In genomic region chr5:81579525-81579924, GRCh38 we compare ENCODE assay signal across 9 cellular contexts.
DNase-seq lines count a peak whose midpoint lies in the region; ATAC-seq lines count a peak whose summit lies in the region.
"Had no signal": no experiment of that assay in that cellular context is flagged by ENCODE, and none has a peak within 500 bp of the region (broad histone marks: within the 10 kb centered on the region; RNA-seq: fewer than 3 reads in every experiment).

No MANE protein-coding gene starts in this region.

- no peaks in the 10 kb centered on the region for H3K27me3 ChIP-seq in SJCRH30
- H3K27me3 ChIP-seq in naive thymus-derived CD4-positive, alpha-beta T cell (ENCODE audit: control insufficient read depth in 2 of 2, insufficient read depth in 2 of 2, low read length in 2 of 2): no peaks in the 10 kb centered on the region

- no peaks in the 10 kb centered on the region for H3K27me3 Mint-ChIP-seq in naive thymus-derived CD4-positive, alpha-beta T cell
- no peaks in the 10 kb centered on the region for H3K27me3 Mint-ChIP-seq in effector memory CD8-positive, alpha-beta T cell

- H3K36me3 Mint-ChIP-seq in naive thymus-derived CD4-positive, alpha-beta T cell: peaks cover 1 to 42% (median 30%) of the 10 kb centered on the region in 5 donors
- H3K36me3 Mint-ChIP-seq in effector memory CD8-positive, alpha-beta T cell (ENCODE audit: insufficient read depth): no peaks in the 10 kb centered on the region

- ATAC-seq in naive thymus-derived CD4-positive, alpha-beta T cell: peak; percentile 71
- no peak for ATAC-seq in effector memory CD8-positive, alpha-beta T cell (replicated peaks)

- peaks cover 10 to 68% (median 21%) of the 10 kb centered on the region in 7 donors for H3K4me1 Mint-ChIP-seq in naive thymus-derived CD4-positive, alpha-beta T cell
- H3K4me1 Mint-ChIP-seq in effector memory CD8-positive, alpha-beta T cell (ENCODE audit: low read depth in 2 of 2): peaks cover 0 to 5% of the 10 kb centered on the region in 2 donors

- peak; percentile 8 for DNase-seq in NCI-H510A treated with DMSO at 0.1 percent for 48 hours (lab: John Stamatoyannopoulos, UW)
- no peak for DNase-seq in NCI-H510A (lab: John Stamatoyannopoulos, UW)
- DNase-seq in KBM-7: peak; percentile 67
- DNase-seq in SJCRH30: peak; percentile 19 to 72
- no peak for DNase-seq in naive thymus-derived CD4-positive, alpha-beta T cell
- no peak for DNase-seq in pons (ENCODE audit: low spot score)
- no peak for DNase-seq in effector memory CD8-positive, alpha-beta T cell
- no peak for DNase-seq in DMS79 treated with DMSO at 0.1 percent for 48 hours (lab: John Stamatoyannopoulos, UW)
- DNase-seq: ACHN had no signal

- CTCF ChIA-PET in naive thymus-derived CD4-positive, alpha-beta T cell (lab: Charles Lee): no interaction called here

- H3K4me3 Mint-ChIP-seq in naive thymus-derived CD4-positive, alpha-beta T cell: peak overlapping the region in 2 of 10 donors; percentile 8 to 14
- no peak overlapping the region for H3K4me3 Mint-ChIP-seq in effector memory CD8-positive, alpha-beta T cell

- peak overlapping the region; percentile 46 for H3K27ac ChIP-seq in SJCRH30
- no peak overlapping the region for H3K27ac ChIP-seq in naive thymus-derived CD4-positive, alpha-beta T cell (ENCODE audit: low read depth, low read length)

- H3K27ac Mint-ChIP-seq in naive thymus-derived CD4-positive, alpha-beta T cell: peak overlapping the region in 4 of 9 donors; percentile 1 to 41 (median 22)
- H3K27ac Mint-ChIP-seq in effector memory CD8-positive, alpha-beta T cell: no peak overlapping the region

- peaks cover 0 to 13% (median 0%) of the 10 kb centered on the region in 11 donors for H3K9me3 Mint-ChIP-seq in naive thymus-derived CD4-positive, alpha-beta T cell
- no peaks in the 10 kb centered on the region for H3K9me3 Mint-ChIP-seq in effector memory CD8-positive, alpha-beta T cell

- no peaks in the 10 kb centered on the region for H3K9me3 ChIP-seq in SJCRH30 (replicated peaks)
- H3K9me3 ChIP-seq in naive thymus-derived CD4-positive, alpha-beta T cell (ENCODE audit: control insufficient read depth in 2 of 3, low read length in 3 of 3): no peaks in the 10 kb centered on the region

- POLR2A ChIA-PET in naive thymus-derived CD4-positive, alpha-beta T cell (lab: Charles Lee): no interaction called here

- H3K36me3 ChIP-seq in SJCRH30: no peaks in the 10 kb centered on the region
- no peaks in the 10 kb centered on the region for H3K36me3 ChIP-seq in naive thymus-derived CD4-positive, alpha-beta T cell (ENCODE audit: control insufficient read depth in 2 of 3, insufficient read depth in 3 of 3, low read length in 3 of 3)

- no peak overlapping the region for H3K4me3 ChIP-seq in SJCRH30
- H3K4me3 ChIP-seq in naive thymus-derived CD4-positive, alpha-beta T cell (ENCODE audit: low read length): no peak overlapping the region

- in situ Hi-C loops in KBM-7 (cut with MboI; ENCODE audit: low pct_unique_long_range_greater_than_20kb, low sequenced_read_pairs): no loop called here

- H3K4me1 ChIP-seq in SJCRH30: peaks cover 10% of the 10 kb centered on the region
- H3K4me1 ChIP-seq in naive thymus-derived CD4-positive, alpha-beta T cell (ENCODE audit: control insufficient read depth in 2 of 2, insufficient read depth in 2 of 2, low read length in 2 of 2): no peaks in the 10 kb centered on the region

- intact Hi-C loops in naive thymus-derived CD4-positive, alpha-beta T cell (cut with micrococcal nuclease): no loop called here

Comparison
In these comparisons a context has a peak if more than half of its experiments do, and no peak if none do; other contexts are left out.
1. DNase-seq: peak in NCI-H510A treated with DMSO at 0.1 percent for 48 hours (single experiment), KBM-7 (single experiment) and SJCRH30 (2 of 2); none in NCI-H510A (single experiment), naive thymus-derived CD4-positive, alpha-beta T cell (0 of 9), pons (single experiment), effector memory CD8-positive, alpha-beta T cell (0 of 3) and DMS79 treated with DMSO at 0.1 percent for 48 hours (single experiment).